ENCODE assay signal across 1 cellular context in the genomic region with DNA sequence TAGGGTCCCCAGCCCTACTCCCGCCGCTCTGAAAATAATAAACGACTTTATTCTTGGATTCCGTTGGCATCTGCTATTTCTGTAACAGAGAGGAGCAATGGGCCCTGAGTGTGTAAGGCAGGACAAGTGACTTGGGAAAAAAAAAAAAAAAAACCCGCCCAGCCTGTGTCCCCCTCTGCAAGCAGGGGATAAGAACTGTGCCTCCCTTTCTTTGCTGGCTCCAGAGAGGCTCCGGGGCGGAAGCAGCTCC.
TF ChIP-seq lines count a peak whose summit lies in the region.

No MANE protein-coding gene starts in this region.

TF ChIP-seq in GM12878, 131 proteins besides CTCF, POLR2A, EP300 and RAD21:
- no peak for TF ChIP-seq MEF2B (IDR thresholded peaks at IDR 0.05; ENCODE audit: partially characterized antibody, poor library complexity, severe bottlenecking)
- TF ChIP-seq CEBPB (IDR thresholded peaks at IDR 0.05; ENCODE audit: borderline replicate concordance in 1 of 2, low read depth in 2 of 2, low read length in 2 of 2): no peak
- TF ChIP-seq, protein P1, sequence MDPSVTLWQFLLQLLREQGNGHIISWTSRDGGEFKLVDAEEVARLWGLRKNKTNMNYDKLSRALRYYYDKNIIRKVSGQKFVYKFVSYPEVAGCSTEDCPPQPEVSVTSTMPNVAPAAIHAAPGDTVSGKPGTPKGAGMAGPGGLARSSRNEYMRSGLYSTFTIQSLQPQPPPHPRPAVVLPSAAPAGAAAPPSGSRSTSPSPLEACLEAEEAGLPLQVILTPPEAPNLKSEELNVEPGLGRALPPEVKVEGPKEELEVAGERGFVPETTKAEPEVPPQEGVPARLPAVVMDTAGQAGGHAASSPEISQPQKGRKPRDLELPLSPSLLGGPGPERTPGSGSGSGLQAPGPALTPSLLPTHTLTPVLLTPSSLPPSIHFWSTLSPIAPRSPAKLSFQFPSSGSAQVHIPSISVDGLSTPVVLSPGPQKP (IDR thresholded peaks at IDR 0.05; ENCODE audit: low read depth, low read length): no peak
- TF ChIP-seq RBBP5 (conservative IDR thresholded peaks at IDR 0.05): no peak
- TF ChIP-seq YY1 (IDR thresholded peaks at IDR 0.05; ENCODE audit: low read depth, low read length): no peak
- no peak for TF ChIP-seq NRF1 (conservative IDR thresholded peaks at IDR 0.05; ENCODE audit: low read depth, low read length)
- no peak for TF ChIP-seq JUNB (IDR thresholded peaks at IDR 0.05)
- TF ChIP-seq NFYA (IDR thresholded peaks at IDR 0.05; ENCODE audit: borderline replicate concordance, low read depth, low read length): no peak
- TF ChIP-seq ZNF384 (IDR thresholded peaks at IDR 0.05; ENCODE audit: borderline replicate concordance, low read depth, low read length): no peak
- no peak for TF ChIP-seq FOXM1 (IDR thresholded peaks at IDR 0.05; ENCODE audit: low read depth, low read length)
- TF ChIP-seq, protein P2, sequence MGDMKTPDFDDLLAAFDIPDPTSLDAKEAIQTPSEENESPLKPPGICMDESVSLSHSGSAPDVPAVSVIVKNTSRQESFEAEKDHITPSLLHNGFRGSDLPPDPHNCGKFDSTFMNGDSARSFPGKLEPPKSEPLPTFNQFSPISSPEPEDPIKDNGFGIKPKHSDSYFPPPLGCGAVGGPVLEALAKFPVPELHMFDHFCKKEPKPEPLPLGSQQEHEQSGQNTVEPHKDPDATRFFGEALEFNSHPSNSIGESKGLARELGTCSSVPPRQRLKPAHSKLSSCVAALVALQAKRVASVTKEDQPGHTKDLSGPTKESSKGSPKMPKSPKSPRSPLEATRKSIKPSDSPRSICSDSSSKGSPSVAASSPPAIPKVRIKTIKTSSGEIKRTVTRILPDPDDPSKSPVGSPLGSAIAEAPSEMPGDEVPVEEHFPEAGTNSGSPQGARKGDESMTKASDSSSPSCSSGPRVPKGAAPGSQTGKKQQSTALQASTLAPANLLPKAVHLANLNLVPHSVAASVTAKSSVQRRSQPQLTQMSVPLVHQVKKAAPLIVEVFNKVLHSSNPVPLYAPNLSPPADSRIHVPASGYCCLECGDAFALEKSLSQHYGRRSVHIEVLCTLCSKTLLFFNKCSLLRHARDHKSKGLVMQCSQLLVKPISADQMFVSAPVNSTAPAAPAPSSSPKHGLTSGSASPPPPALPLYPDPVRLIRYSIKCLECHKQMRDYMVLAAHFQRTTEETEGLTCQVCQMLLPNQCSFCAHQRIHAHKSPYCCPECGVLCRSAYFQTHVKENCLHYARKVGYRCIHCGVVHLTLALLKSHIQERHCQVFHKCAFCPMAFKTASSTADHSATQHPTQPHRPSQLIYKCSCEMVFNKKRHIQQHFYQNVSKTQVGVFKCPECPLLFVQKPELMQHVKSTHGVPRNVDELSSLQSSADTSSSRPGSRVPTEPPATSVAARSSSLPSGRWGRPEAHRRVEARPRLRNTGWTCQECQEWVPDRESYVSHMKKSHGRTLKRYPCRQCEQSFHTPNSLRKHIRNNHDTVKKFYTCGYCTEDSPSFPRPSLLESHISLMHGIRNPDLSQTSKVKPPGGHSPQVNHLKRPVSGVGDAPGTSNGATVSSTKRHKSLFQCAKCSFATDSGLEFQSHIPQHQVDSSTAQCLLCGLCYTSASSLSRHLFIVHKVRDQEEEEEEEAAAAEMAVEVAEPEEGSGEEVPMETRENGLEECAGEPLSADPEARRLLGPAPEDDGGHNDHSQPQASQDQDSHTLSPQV (IDR thresholded peaks at IDR 0.05): no peak
- no peak for TF ChIP-seq RUNX3 (IDR thresholded peaks at IDR 0.05; ENCODE audit: low read length)
- TF ChIP-seq MTA3 (IDR thresholded peaks at IDR 0.05; ENCODE audit: borderline replicate concordance, low read length): no peak
- TF ChIP-seq SREBF2 (IDR thresholded peaks at IDR 0.05; ENCODE audit: low read length): no peak
- TF ChIP-seq, protein P3, sequence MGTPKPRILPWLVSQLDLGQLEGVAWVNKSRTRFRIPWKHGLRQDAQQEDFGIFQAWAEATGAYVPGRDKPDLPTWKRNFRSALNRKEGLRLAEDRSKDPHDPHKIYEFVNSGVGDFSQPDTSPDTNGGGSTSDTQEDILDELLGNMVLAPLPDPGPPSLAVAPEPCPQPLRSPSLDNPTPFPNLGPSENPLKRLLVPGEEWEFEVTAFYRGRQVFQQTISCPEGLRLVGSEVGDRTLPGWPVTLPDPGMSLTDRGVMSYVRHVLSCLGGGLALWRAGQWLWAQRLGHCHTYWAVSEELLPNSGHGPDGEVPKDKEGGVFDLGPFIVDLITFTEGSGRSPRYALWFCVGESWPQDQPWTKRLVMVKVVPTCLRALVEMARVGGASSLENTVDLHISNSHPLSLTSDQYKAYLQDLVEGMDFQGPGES (IDR thresholded peaks at IDR 0.05): no peak
- TF ChIP-seq FOS (IDR thresholded peaks at IDR 0.05; ENCODE audit: borderline replicate concordance, extremely low read depth, insufficient read length): no peak
